31 cellular contexts compared by ENCODE assay signal in the genomic region with DNA sequence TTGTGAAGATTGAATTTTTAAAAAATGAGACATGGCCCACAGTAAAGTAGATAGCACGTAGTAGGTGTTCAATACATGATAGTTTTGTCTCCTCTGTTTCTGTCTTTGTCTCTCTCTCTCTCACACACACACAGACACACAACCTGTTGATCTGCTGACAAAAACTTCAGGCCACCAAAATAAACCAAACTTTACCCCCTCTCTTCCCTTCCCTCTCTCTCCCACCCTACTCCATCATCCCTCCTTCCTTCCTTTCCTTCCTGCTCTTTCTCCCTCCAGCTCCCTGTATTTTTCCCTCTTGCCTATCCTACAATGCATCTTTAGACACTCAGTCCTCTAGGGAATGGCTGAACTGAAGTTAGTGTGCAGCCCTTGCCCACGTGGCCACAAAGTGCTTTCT.
"Had no signal": no experiment of that assay in that cellular context is flagged by ENCODE, and none has a peak within 500 bp of the region (broad histone marks: within the 10 kb centered on the region; RNA-seq: fewer than 3 reads in every experiment).

No MANE protein-coding gene starts in this region.

- H3K9me3 ChIP-seq: MG63 had no signal

- H3K36me3 ChIP-seq: MG63 had no signal

- DNase-seq: Karpas-422, Kasumi-1, KG1, MG63, MM.1S, MV-4-11, NCI-H1048, NCI-H1092, NCI-H1092 treated with DMSO at 0.1 percent for 48 hours, NCI-H1105, NCI-H1105 treated with DMSO at 0.1 percent for 48 hours, NCI-H1417 treated with DMSO at 0.1 percent for 48 hours, NCI-H1436, NCI-H1436 treated with DMSO at 0.1 percent for 48 hours, NCI-H146, NCI-H1694, NCI-H1694 treated with DMSO at 0.1 percent for 48 hours, NCI-H187 treated with DMSO at 0.1 percent for 48 hours, NCI-H1930, NCI-H2029, NCI-H2029 treated with DMSO at 0.1 percent for 48 hours, NCI-H2081, NCI-H2081 treated with DMSO at 0.1 percent for 48 hours, NCI-H2107, NCI-H2171, NCI-H2171 treated with DMSO at 0.1 percent for 48 hours, NCI-H226, NCI-H345, NCI-H446, NCI-H446 treated with DMSO at 0.1 percent for 48 hours had no signal

- H3K27me3 ChIP-seq: MG63 had no signal

- H3K4me3 ChIP-seq: MG63 had no signal

- H3K9ac ChIP-seq: KMS-11 had no signal

- H3K4me2 ChIP-seq: KMS-11 had no signal

- H3K27ac ChIP-seq: KMS-11 had no signal
